16 cellular contexts compared by ENCODE assay signal in genomic region chr11:100706179-100706578, GRCh38. TPM values are rescaled to one million over a fixed set of nuclear protein-coding genes. Genes with fewer than 3 reads are reported as not detected.
DNase-seq lines count a peak whose midpoint lies in the region; ATAC-seq and TF ChIP-seq lines count a peak whose summit lies in the region.
"Had no signal": no experiment of that assay in that cellular context is flagged by ENCODE, and none has a peak within 500 bp of the region (broad histone marks: within the 10 kb centered on the region; RNA-seq: fewer than 3 reads in every experiment).

No MANE protein-coding gene starts in this region.

- H3K27me3 Mint-ChIP-seq in activated CD4-positive, alpha-beta memory T cell treated with anti-CD3 and anti-CD28 coated beads, Interleukin-2, amount 10 ng/mL, durations not matched to agents 7 days and 5 days: no peaks in the 10 kb centered on the region

- H3K27ac Mint-ChIP-seq in stimulated activated effector memory CD8-positive, alpha-beta T cell treated with anti-CD3 and anti-CD28 coated beads, Interleukin-12 subunit alpha, Interleukin-12 subunit beta, amount 100 ng/mL, for 72 hours: no peak overlapping the region
- H3K27ac Mint-ChIP-seq in activated CD4-positive, alpha-beta memory T cell treated with anti-CD3 and anti-CD28 coated beads, Interleukin-2, amount 10 ng/mL, durations not matched to agents 7 days and 5 days: no peak overlapping the region
- H3K27ac Mint-ChIP-seq: mesothelial cell of epicardium had no signal

- no peaks in the 10 kb centered on the region for H3K36me3 Mint-ChIP-seq in stimulated activated effector memory CD8-positive, alpha-beta T cell treated with anti-CD3 and anti-CD28 coated beads, Interleukin-12 subunit alpha, Interleukin-12 subunit beta, amount 100 ng/mL, for 72 hours
- no peaks in the 10 kb centered on the region for H3K36me3 Mint-ChIP-seq in activated CD4-positive, alpha-beta memory T cell treated with anti-CD3 and anti-CD28 coated beads, Interleukin-2, amount 10 ng/mL, durations not matched to agents 7 days and 5 days (ENCODE audit: low read depth)

- ATAC-seq in GM19438 (IDR thresholded peaks at IDR 0.05; ENCODE audit: low read depth, unreplicated experiment) (peak; percentile 59), HG02852 (IDR thresholded peaks at IDR 0.05; ENCODE audit: unreplicated experiment) (peak; percentile 56), right cardiac atrium (no peak)
- ATAC-seq in stimulated activated effector memory CD8-positive, alpha-beta T cell treated with anti-CD3 and anti-CD28 coated beads, Interleukin-12 subunit alpha, Interleukin-12 subunit beta, amount 100 ng/mL, for 72 hours: no peak
- ATAC-seq: SK-N-SH treated with all-trans-retinoic acid at 6 μM for 48 hours had no signal

- H3K4me3 Mint-ChIP-seq in stimulated activated effector memory CD8-positive, alpha-beta T cell treated with anti-CD3 and anti-CD28 coated beads, Interleukin-12 subunit alpha, Interleukin-12 subunit beta, amount 100 ng/mL, for 72 hours: no peak overlapping the region
- no peak overlapping the region for H3K4me3 Mint-ChIP-seq in activated CD4-positive, alpha-beta memory T cell treated with anti-CD3 and anti-CD28 coated beads, Interleukin-2, amount 10 ng/mL, durations not matched to agents 7 days and 5 days
- H3K4me3 Mint-ChIP-seq: mesothelial cell of epicardium had no signal

- H3K79me2 ChIP-seq in DOHH2 (ENCODE audit: control insufficient read depth, low read length): peaks cover 2% of the 10 kb centered on the region; the same call in 1 of the 2 replicates

- H3K36me3 ChIP-seq in DOHH2 (ENCODE audit: control insufficient read depth, low read length): no peaks in the 10 kb centered on the region
- H3K36me3 ChIP-seq: prostate gland, suprapubic skin had no signal

- H3F3A ChIP-seq in DOHH2 (ENCODE audit: control insufficient read depth, insufficient read depth): no peaks in the 10 kb centered on the region

- H3K9me2 ChIP-seq in DOHH2 (replicated peaks; ENCODE audit: control insufficient read depth, low read length): no peaks in the 10 kb centered on the region

- DNase-seq in HT1080 (ENCODE audit: low read depth) (peak; percentile 48), right cardiac atrium (no peak), 8988T (no peak)
- DNase-seq in stimulated activated effector memory CD8-positive, alpha-beta T cell treated with anti-CD3 and anti-CD28 coated beads, Interleukin-12 subunit alpha, Interleukin-12 subunit beta, amount 100 ng/mL, for 72 hours (ENCODE audit: low spot score in 2 of 2): no peak
- no peak for DNase-seq in activated CD4-positive, alpha-beta memory T cell treated with anti-CD3 and anti-CD28 coated beads, Interleukin-2, amount 10 ng/mL, durations not matched to agents 7 days and 5 days
- DNase-seq: activated CD4-positive, alpha-beta T cell treated with anti-CD3 and anti-CD28 coated beads for 48 hours; activated gamma-delta T cell treated with Interleukin-2 at 50 U/mL for 16 hours; cerebellar nuclear complex; NCI-H1417 treated with DMSO at 0.1 percent for 48 hours had no signal

- CTCF ChIA-PET in activated CD4-positive, alpha-beta memory T cell treated with anti-CD3 and anti-CD28 coated beads, Interleukin-2, amount 10 ng/mL, durations not matched to agents 7 days and 5 days (lab: Charles Lee): no interaction called here

- no peaks in the 10 kb centered on the region for H4K20me1 ChIP-seq in DOHH2 (ENCODE audit: control insufficient read depth, insufficient read depth, low read depth, low read length)

- no peak for TF ChIP-seq CTCF in DOHH2 (IDR thresholded peaks at IDR 0.05; ENCODE audit: low read depth, low read length, poor library complexity, severe bottlenecking)

- peak overlapping the region; percentile 52 for H3K4me2 ChIP-seq in DOHH2 (ENCODE audit: low read length)

- intact Hi-C loops in right cardiac atrium (cut with DNase I): no loop called here

- H3K4me1 Mint-ChIP-seq in stimulated activated effector memory CD8-positive, alpha-beta T cell treated with anti-CD3 and anti-CD28 coated beads, Interleukin-12 subunit alpha, Interleukin-12 subunit beta, amount 100 ng/mL, for 72 hours: no peaks in the 10 kb centered on the region
- H3K4me1 Mint-ChIP-seq in activated CD4-positive, alpha-beta memory T cell treated with anti-CD3 and anti-CD28 coated beads, Interleukin-2, amount 10 ng/mL, durations not matched to agents 7 days and 5 days: no peaks in the 10 kb centered on the region

- H3K27me3 ChIP-seq in DOHH2 (ENCODE audit: control insufficient read depth, low read length): no peaks in the 10 kb centered on the region
- H3K27me3 ChIP-seq in right cardiac atrium (ENCODE audit: control insufficient read depth, insufficient read depth): no peaks in the 10 kb centered on the region
- H3K27me3 ChIP-seq: suprapubic skin had no signal

- H3K27ac ChIP-seq in DOHH2 (ENCODE audit: low read depth, low read length): no peak overlapping the region
- no peak overlapping the region for H3K27ac ChIP-seq in right cardiac atrium (ENCODE audit: low read length)
- H3K27ac ChIP-seq: prostate gland, suprapubic skin had no signal

- peak overlapping the region; percentile 25; the same call in 1 of the 2 replicates for H3K4me3 ChIP-seq in DOHH2 (ENCODE audit: low read length)
- H3K4me3 ChIP-seq in right cardiac atrium (ENCODE audit: low read length): no peak overlapping the region
- H3K4me3 ChIP-seq: prostate gland, suprapubic skin had no signal

- peaks cover 28% of the 10 kb centered on the region for H3K4me1 ChIP-seq in DOHH2 (ENCODE audit: control insufficient read depth, low read length)
- H3K4me1 ChIP-seq in right cardiac atrium (ENCODE audit: control insufficient read depth, insufficient read depth, low read length): no peaks in the 10 kb centered on the region
- H3K4me1 ChIP-seq: prostate gland had no signal

- H3K9me3 Mint-ChIP-seq in stimulated activated effector memory CD8-positive, alpha-beta T cell treated with anti-CD3 and anti-CD28 coated beads, Interleukin-12 subunit alpha, Interleukin-12 subunit beta, amount 100 ng/mL, for 72 hours: peaks cover 8% of the 10 kb centered on the region
- H3K9me3 Mint-ChIP-seq in activated CD4-positive, alpha-beta memory T cell treated with anti-CD3 and anti-CD28 coated beads, Interleukin-2, amount 10 ng/mL, durations not matched to agents 7 days and 5 days: peaks cover 1% of the 10 kb centered on the region

- POLR2A ChIA-PET in activated CD4-positive, alpha-beta memory T cell treated with anti-CD3 and anti-CD28 coated beads, Interleukin-2, amount 10 ng/mL, durations not matched to agents 7 days and 5 days (lab: Charles Lee): no interaction called here

- H3K9me3 ChIP-seq in DOHH2 (ENCODE audit: control insufficient read depth, insufficient read depth, low read length): no peaks in the 10 kb centered on the region
- no peaks in the 10 kb centered on the region for H3K9me3 ChIP-seq in right cardiac atrium (ENCODE audit: control insufficient read depth, low read length)
- H3K9me3 ChIP-seq: prostate gland, suprapubic skin had no signal

RNA-seq across cellular contexts. Expression of gene ARHGAP42, which starts 19.1 kb away (rescaled TPM):
- total RNA-seq in HT1080 (2014; rRNA removed; shearing (Covaris generic)): 8.8 and 9.9 TPM in 2 replicates
- 4.5 and 6.1 TPM in 2 replicates for polyA plus RNA-seq in HT1080 (2015; cell fraction: cytosol; rRNA removed)
- polyA plus RNA-seq in HT1080 (2015; cell fraction: nucleus; rRNA removed): 10.3 and 14.6 TPM in 2 replicates
- total RNA-seq in activated CD4-positive, alpha-beta memory T cell treated with anti-CD3 and anti-CD28 coated beads, Interleukin-2, amount 10 ng/mL, durations not matched to agents 7 days and 5 days: not detected
- total RNA-seq in right cardiac atrium: 1 to 10 TPM; 5.9 to 8.6 (median 6.7) TPM
- polyA plus RNA-seq in right cardiac atrium: 4.5 TPM

Comparison
In these comparisons a context has a peak if more than half of its experiments do, and no peak if none do; other contexts are left out.
1. ATAC-seq: peak in GM19438 (single experiment) and HG02852 (single experiment); none in stimulated activated effector memory CD8-positive, alpha-beta T cell treated with anti-CD3 and anti-CD28 coated beads, Interleukin-12 subunit alpha, Interleukin-12 subunit beta, amount 100 ng/mL, for 72 hours (single experiment) and right cardiac atrium (0 of 2).